Comparison of ENCODE assay signal across 8 cellular contexts in the genomic region with DNA sequence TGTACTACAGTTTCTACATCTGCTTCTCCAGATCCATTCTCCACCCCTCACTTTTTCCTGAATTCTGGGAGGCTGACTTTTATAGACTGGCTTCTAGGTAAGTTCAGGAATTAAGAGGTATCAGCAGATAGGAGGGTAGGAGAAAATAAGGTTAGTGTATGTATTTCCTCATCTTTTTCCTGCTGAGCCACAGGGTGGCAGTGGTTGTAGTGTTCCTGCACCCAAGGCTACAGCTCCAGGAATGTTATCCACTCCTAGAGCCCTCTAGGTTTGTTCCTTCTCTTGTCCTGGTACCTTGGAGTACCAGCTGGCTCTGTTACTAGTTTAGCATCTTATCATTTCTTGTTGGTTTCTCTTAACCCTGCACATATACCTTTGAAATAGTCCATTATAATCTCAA.
DNase-seq lines count a peak whose midpoint lies in the region; ATAC-seq and TF ChIP-seq lines count a peak whose summit lies in the region.

No MANE protein-coding gene starts in this region.

- no peaks in the 10 kb centered on the region for H3K27me3 ChIP-seq in WERI-Rb-1 (ENCODE audit: insufficient read depth, low read depth, severe bottlenecking)

- H3K4me3 ChIP-seq in AG09309 (ENCODE audit: control insufficient read depth, low read depth, low read length) (no peak overlapping the region), WERI-Rb-1 (ENCODE audit: low read depth, low read length) (no peak overlapping the region)

- ATAC-seq in HG02885 (IDR thresholded peaks at IDR 0.05; ENCODE audit: poor library complexity, unreplicated experiment) (no peak), HG03175 (IDR thresholded peaks at IDR 0.05; ENCODE audit: unreplicated experiment) (no peak)

- no peaks in the 10 kb centered on the region for H3K9me3 ChIP-seq in WERI-Rb-1 (ENCODE audit: severe bottlenecking)

- H3K27ac ChIP-seq in WERI-Rb-1, result no peak overlapping the region

- TF ChIP-seq CTCF in AG09309 (IDR thresholded peaks at IDR 0.05; ENCODE audit: control insufficient read depth, insufficient read depth, low read depth, low read length, missing control alignments) (peak; percentile 66), WERI-Rb-1 (IDR thresholded peaks at IDR 0.05; ENCODE audit: low read depth, low read length) (peak; percentile 60)

- peak; percentile 10 for DNase-seq in AG09309 (ENCODE audit: low read depth)
- DNase-seq in HCEC 1CT, result peak; percentile 38
- DNase-seq in WERI-Rb-1, result peak; percentile 22
- DNase-seq in iPS-NIHi7 (ENCODE audit: extremely low spot score), result peak; percentile 53
- DNase-seq in NOMO-1 treated with dmso at 0.1 percent for 144 hours (lab: John Stamatoyannopoulos, UW; ENCODE audit: unreplicated experiment), result no peak
- no peak for DNase-seq in activated CD8-positive, alpha-beta memory T cell treated with anti-CD3 and anti-CD28 coated beads, Interleukin-2, amount 50 U/mL, for 48 hours

- peaks cover 17% of the 10 kb centered on the region for H3K36me3 ChIP-seq in WERI-Rb-1

Comparison
In these comparisons a context has a peak if more than half of its experiments do, and no peak if none do; other contexts are left out.
1. DNase-seq: peak in AG09309 (single experiment), HCEC 1CT (single experiment), WERI-Rb-1 (single experiment) and iPS-NIHi7 (single experiment); none in NOMO-1 treated with dmso at 0.1 percent for 144 hours (single experiment) and activated CD8-positive, alpha-beta memory T cell treated with anti-CD3 and anti-CD28 coated beads, Interleukin-2, amount 50 U/mL, for 48 hours (single experiment).